Comparison of ENCODE assay signal across 14 cellular contexts in the genomic region with DNA sequence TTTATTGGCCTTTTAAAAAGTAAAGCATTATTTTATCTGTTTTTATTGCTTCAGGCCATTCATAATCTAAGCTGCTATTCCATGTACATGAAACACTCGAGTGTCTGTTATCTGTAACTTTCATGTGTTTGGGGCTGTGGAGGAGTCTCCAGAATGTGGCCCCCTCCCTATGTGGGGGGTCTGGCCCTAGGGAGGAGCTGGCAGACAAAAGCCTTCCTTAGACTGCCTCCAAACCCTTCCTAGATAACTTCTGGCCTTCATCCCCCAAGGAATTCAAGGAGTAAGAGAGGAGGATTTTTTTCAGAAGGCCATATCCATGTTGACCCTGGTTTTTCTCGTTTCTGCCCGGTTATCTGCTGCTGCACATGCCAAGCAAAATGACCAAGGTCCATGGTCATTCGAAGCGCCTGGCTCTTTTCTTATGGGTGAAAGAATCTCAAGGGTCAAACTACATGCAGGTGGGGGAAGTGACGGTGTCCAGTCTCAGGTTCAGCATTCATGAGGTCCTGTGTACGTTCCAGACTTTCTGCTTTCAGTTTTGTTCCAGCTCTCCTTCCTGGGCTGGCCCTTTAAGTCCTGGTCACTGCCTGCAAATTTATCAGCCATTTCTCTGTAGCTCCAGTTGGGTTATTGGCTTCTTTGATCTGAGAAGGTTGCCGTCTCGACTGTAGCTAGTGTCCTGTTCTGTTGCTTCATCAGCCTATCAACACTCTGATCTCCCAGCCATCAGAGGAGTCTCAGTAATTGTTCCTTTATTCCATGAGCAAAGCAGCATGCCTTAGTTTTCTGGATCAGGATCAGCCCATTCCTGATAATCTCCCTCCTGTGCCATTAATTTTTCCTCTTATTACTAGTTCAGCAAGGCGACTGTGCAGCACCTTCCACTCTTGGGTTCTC. TPM values are rescaled to one million over a fixed set of nuclear protein-coding genes. Genes with fewer than 3 reads are reported as not detected.
DNase-seq lines count a peak whose midpoint lies in the region; ATAC-seq and TF ChIP-seq lines count a peak whose summit lies in the region.
"Had no signal": no experiment of that assay in that cellular context is flagged by ENCODE, and none has a peak within 500 bp of the region (broad histone marks: within the 10 kb centered on the region; RNA-seq: fewer than 3 reads in every experiment).

No MANE protein-coding gene starts in this region.

- no peaks in the 10 kb centered on the region for H3K36me3 Mint-ChIP-seq in GM23338 (ENCODE audit: low read depth)

- no peaks in the 10 kb centered on the region for H4K20me1 ChIP-seq in GM23338 (replicated peaks; ENCODE audit: insufficient read depth)

- H3K4me1 ChIP-seq in GM23338 (ENCODE audit: insufficient read depth) (no peaks in the 10 kb centered on the region), psoas muscle (peaks cover 63% of the 10 kb centered on the region)

- H3F3A ChIP-seq in GM23338 (replicated peaks; ENCODE audit: low read depth) = no peaks in the 10 kb centered on the region

- no peak overlapping the region for H3K27ac Mint-ChIP-seq in GM23338
- H3K27ac Mint-ChIP-seq: activated CD4-positive, alpha-beta T cell treated with anti-CD3 and anti-CD28 coated beads, Interleukin-2, amount 10 ng/mL, durations not matched to agents 7 days and 5 days; T-helper 2 cell treated with Interferon-gamma antibody and Interleukin-4, amounts not matched to agents 5 μg/mL and 100 μg/mL, for 36 hours had no signal

- no peaks in the 10 kb centered on the region for H3K9me3 Mint-ChIP-seq in GM23338
- H3K9me3 Mint-ChIP-seq: activated CD4-positive, alpha-beta T cell treated with anti-CD3 and anti-CD28 coated beads, Interleukin-2, amount 10 ng/mL, durations not matched to agents 7 days and 5 days; T-helper 2 cell treated with Interferon-gamma antibody and Interleukin-4, amounts not matched to agents 5 μg/mL and 100 μg/mL, for 36 hours had no signal

- intact Hi-C loops in psoas muscle (cut with DNase I) = no loop called here

- H3K27me3 ChIP-seq in GM23338 (ENCODE audit: insufficient read depth) = peaks cover 3% of the 10 kb centered on the region; the same call in 1 of the 2 replicates
- no peaks in the 10 kb centered on the region for H3K27me3 ChIP-seq in psoas muscle (ENCODE audit: insufficient read depth in 3 of 3, low read length in 2 of 3)

- H3K4me1 Mint-ChIP-seq in GM23338 = peaks cover 18% of the 10 kb centered on the region

- 0 out of 2 replicates have a peak overlapping the region, but pooled peaks have one; percentile 17 for H3K4me2 ChIP-seq in GM23338

- ATAC-seq in GM23338 (no peak), psoas muscle (no peak)

- no peaks in the 10 kb centered on the region for H3K79me2 ChIP-seq in GM23338 (replicated peaks; ENCODE audit: insufficient read depth)

- peaks cover 3% of the 10 kb centered on the region for H3K27me3 Mint-ChIP-seq in GM23338 (ENCODE audit: insufficient read depth, low read depth, poor library complexity)
- H3K27me3 Mint-ChIP-seq: activated CD4-positive, alpha-beta T cell treated with anti-CD3 and anti-CD28 coated beads, Interleukin-2, amount 10 ng/mL, durations not matched to agents 7 days and 5 days had no signal

- H3K27ac ChIP-seq in GM23338 (ENCODE audit: low read depth) = no peak overlapping the region
- H3K27ac ChIP-seq in psoas muscle = peak overlapping the region; percentile 71

- 52 to 76% (median 63%) methylated on average over 10 of the region's 10 CpGs for WGBS in psoas muscle, 3 donors

- TF ChIP-seq CTCF in GM23338 (conservative IDR thresholded peaks at IDR 0.05; ENCODE audit: low read depth in 2 of 2) (no peak), fibroblast of villous mesenchyme (IDR thresholded peaks at IDR 0.05; ENCODE audit: insufficient read depth, low read depth, low read length) (no peak), psoas muscle (IDR thresholded peaks at IDR 0.05) (no peak)

- no peaks in the 10 kb centered on the region; the same call in 1 of the 2 replicates for H3K9me2 ChIP-seq in GM23338 (ENCODE audit: insufficient read depth)

- no peak overlapping the region for H3K4me3 ChIP-seq in GM23338
- H3K4me3 ChIP-seq in fibroblast of villous mesenchyme (ENCODE audit: low read depth, low read length) = no peak overlapping the region
- H3K4me3 ChIP-seq in psoas muscle = peak overlapping the region; percentile 27

- H3K36me3 ChIP-seq in GM23338 (ENCODE audit: insufficient read depth) = no peaks in the 10 kb centered on the region
- H3K36me3 ChIP-seq in psoas muscle (ENCODE audit: insufficient read depth in 1 of 2, low read depth in 1 of 2) = no peaks in the 10 kb centered on the region

- H3K9me3 ChIP-seq in psoas muscle = no peaks in the 10 kb centered on the region

- H3K4me3 Mint-ChIP-seq in GM23338 = no peak overlapping the region
- H3K4me3 Mint-ChIP-seq: activated CD4-positive, alpha-beta T cell treated with anti-CD3 and anti-CD28 coated beads, Interleukin-2, amount 10 ng/mL, durations not matched to agents 7 days and 5 days; T-helper 2 cell treated with Interferon-gamma antibody and Interleukin-4, amounts not matched to agents 5 μg/mL and 100 μg/mL, for 36 hours had no signal

- DNase-seq in GM23338 (ENCODE audit: low spot score) (no peak), NCI-H226 (peak; percentile 50), fibroblast of villous mesenchyme (ENCODE audit: low read depth) (peak; percentile 18), psoas muscle (no peak), NCI-H446 (lab: John Stamatoyannopoulos, UW) (no peak), cerebellar cortex (ENCODE audit: low spot score) (no peak), DMS79 (lab: John Stamatoyannopoulos, UW) (no peak)
- no peak for DNase-seq in stimulated activated CD4-positive, alpha-beta T cell treated with anti-CD3 and anti-CD28 coated beads, Interleukin-2, amount 100 ng/mL, for 24 hours
- DNase-seq: activated CD4-positive, alpha-beta T cell treated with anti-CD3 and anti-CD28 coated beads, Interleukin-2, amount 10 ng/mL, durations not matched to agents 7 days and 5 days; dermis blood vessel endothelial cell; hypothalamus; NCI-H774; stimulated activated CD4-positive, alpha-beta T cell treated with anti-CD3 and anti-CD28 coated beads, Interleukin-15, amount 100 ng/mL, for 24 hours had no signal

- H2AFZ ChIP-seq in GM23338 = no peak overlapping the region

TF ChIP-seq in GM23338, 12 proteins besides CTCF, POLR2A, EP300 and RAD21:
- TF ChIP-seq ZNF331 (CRISPR knock-in tag; IDR thresholded peaks at IDR 0.05; ENCODE audit: low read depth) = no peak
- no peak for TF ChIP-seq EZH2phosphoT487 (IDR thresholded peaks at IDR 0.05; ENCODE audit: unreplicated experiment)
- TF ChIP-seq CREB1 (CRISPR knock-in tag; IDR thresholded peaks at IDR 0.05; ENCODE audit: low read depth) = no peak
TF ChIP-seq in GM23338: peak in this region for 0.

RNA-seq across cellular contexts. Expression of a gene that starts 8.4 kb away (rescaled TPM):
- total RNA-seq in GM23338 (2014; rRNA removed; shearing (Covaris generic)) = 0.80 and 1.2 TPM in 2 replicates
- polyA plus RNA-seq in GM23338 (2016; fragmentation: Nextera tagmentation; extraction: Ambion mirVana) (0.23 and 0.24 TPM in 2 replicates), psoas muscle (1 to 10 TPM; 1.5 to 9.7 (median 2.7) TPM)
- total RNA-seq in fibroblast of villous mesenchyme (4.3 and 6.1 TPM in 2 replicates), psoas muscle (10 to 100 TPM in 3 of 4 donors, 1 to 10 TPM in 1; 3.1 to 31.4 (median 15.9) TPM)

Comparison
In these comparisons a context has a peak if more than half of its experiments do, and no peak if none do; other contexts are left out.
1. DNase-seq: peak in NCI-H226 (single experiment) and fibroblast of villous mesenchyme (single experiment); none in GM23338 (single experiment), psoas muscle (0 of 2), NCI-H446 (0 of 2), cerebellar cortex (single experiment), stimulated activated CD4-positive, alpha-beta T cell treated with anti-CD3 and anti-CD28 coated beads, Interleukin-2, amount 100 ng/mL, for 24 hours (0 of 2) and DMS79 (single experiment).